ENCODE assay signal across 18 cellular contexts in the genomic region with DNA sequence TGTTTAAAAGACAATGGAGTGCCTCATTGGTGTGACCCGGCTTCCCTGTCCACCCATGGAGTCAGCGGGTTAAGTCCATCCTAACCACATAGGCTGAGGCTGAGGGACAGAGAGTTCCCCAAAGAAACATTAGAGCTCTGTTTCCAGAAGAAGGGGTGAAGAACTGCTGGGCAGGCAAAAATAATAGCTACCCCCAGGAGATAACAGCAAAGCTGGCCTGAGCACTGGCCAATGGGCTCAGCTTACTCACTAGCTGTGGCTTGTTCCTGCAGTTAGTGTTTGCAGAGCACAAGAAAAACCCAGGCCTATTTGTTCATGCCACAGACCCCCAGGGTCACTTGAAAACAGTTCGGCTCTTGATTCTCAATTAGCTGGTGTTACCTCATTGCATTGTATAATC.
"Had no signal": no experiment of that assay in that cellular context is flagged by ENCODE, and none has a peak within 500 bp of the region (broad histone marks: within the 10 kb centered on the region; RNA-seq: fewer than 3 reads in every experiment).

No MANE protein-coding gene starts in this region.

- H3K4me1 ChIP-seq: pancreas, right lobe of liver, upper lobe of left lung had no signal

- H3K27ac ChIP-seq: neutrophil, pancreas, right lobe of liver, stomach, upper lobe of left lung had no signal

- H3K9me3 ChIP-seq: neutrophil, pancreas, right lobe of liver, thoracic aorta had no signal

- H3K27me3 Mint-ChIP-seq: naive thymus-derived CD4-positive, alpha-beta T cell had no signal

- H3K27me3 ChIP-seq: dorsolateral prefrontal cortex, neutrophil, pancreas, right lobe of liver, stomach, tibial nerve, upper lobe of left lung had no signal

- H3K4me3 ChIP-seq: dorsolateral prefrontal cortex, pancreas, right lobe of liver, stomach, thoracic aorta, tibial nerve, upper lobe of left lung had no signal

- H3K9me3 Mint-ChIP-seq: stimulated activated effector memory CD8-positive, alpha-beta T cell treated with anti-CD3 and anti-CD28 coated beads, Interleukin-12 subunit alpha, Interleukin-12 subunit beta, amount 100 ng/mL, for 72 hours had no signal

- H3K4me3 Mint-ChIP-seq: naive thymus-derived CD4-positive, alpha-beta T cell; stimulated activated effector memory CD8-positive, alpha-beta T cell treated with anti-CD3 and anti-CD28 coated beads, Interleukin-12 subunit alpha, Interleukin-12 subunit beta, amount 100 ng/mL, for 72 hours had no signal

- H3K36me3 ChIP-seq: neutrophil, pancreas had no signal

- ATAC-seq: naive thymus-derived CD4-positive, alpha-beta T cell; pancreas; right lobe of liver; stimulated activated effector memory CD8-positive, alpha-beta T cell treated with anti-CD3 and anti-CD28 coated beads, Interleukin-12 subunit alpha, Interleukin-12 subunit beta, amount 100 ng/mL, for 72 hours had no signal

- H3K4me1 Mint-ChIP-seq: naive thymus-derived CD4-positive, alpha-beta T cell had no signal

- DNase-seq: dorsolateral prefrontal cortex; effector CD4-positive, alpha-beta T cell; head of caudate nucleus; mesenchymal stem cell; midbrain; naive thymus-derived CD4-positive, alpha-beta T cell; pancreas; right lobe of liver; stimulated activated CD4-positive, alpha-beta T cell treated with anti-CD3 and anti-CD28 coated beads, Interleukin-2, amount 100 ng/mL, for 24 hours; stimulated activated CD4-positive, alpha-beta T cell treated with anti-CD3 and anti-CD28 coated beads, Interleukin-4, amount 100 ng/mL, for 24 hours; stimulated activated naive CD4-positive, alpha-beta T cell treated with Interleukin-2 at 50 U/mL for 16 hours; stomach; substantia nigra; upper lobe of left lung had no signal

- H3K27ac Mint-ChIP-seq: naive thymus-derived CD4-positive, alpha-beta T cell; stimulated activated effector memory CD8-positive, alpha-beta T cell treated with anti-CD3 and anti-CD28 coated beads, Interleukin-12 subunit alpha, Interleukin-12 subunit beta, amount 100 ng/mL, for 72 hours had no signal

- H3K36me3 Mint-ChIP-seq: stimulated activated effector memory CD8-positive, alpha-beta T cell treated with anti-CD3 and anti-CD28 coated beads, Interleukin-12 subunit alpha, Interleukin-12 subunit beta, amount 100 ng/mL, for 72 hours had no signal
